Comparison of ENCODE assay signal across 8 cellular contexts in genomic region chr20:43448748-43449535, GRCh38. TPM values are rescaled to one million over a fixed set of nuclear protein-coding genes. Genes with fewer than 3 reads are reported as not detected.
DNase-seq lines count a peak whose midpoint lies in the region; ATAC-seq and TF ChIP-seq lines count a peak whose summit lies in the region.

No MANE protein-coding gene starts in this region.

- H3K27ac Mint-ChIP-seq in effector memory CD8-positive, alpha-beta T cell, result no peak overlapping the region
- H3K27ac Mint-ChIP-seq in mesothelial cell of epicardium, result no peak overlapping the region

- peak; percentile 63 for TF ChIP-seq CTCF in mesothelial cell of epicardium (IDR thresholded peaks at IDR 0.05; ENCODE audit: unreplicated experiment)
- peak; percentile 40 to 67 (median 55) for TF ChIP-seq CTCF in tibial nerve (IDR thresholded peaks at IDR 0.05)

- no peaks in the 10 kb centered on the region for H3K4me1 ChIP-seq in tibial nerve

- TF ChIP-seq EP300 in tibial nerve (IDR thresholded peaks at IDR 0.05), result no peak

- H3K9me3 ChIP-seq in tibial nerve, result no peaks in the 10 kb centered on the region

- H3K27me3 ChIP-seq in tibial nerve, result peaks cover 0 to 7% of the 10 kb centered on the region in 2 donors

- H3K36me3 Mint-ChIP-seq in effector memory CD8-positive, alpha-beta T cell (ENCODE audit: insufficient read depth), result no peaks in the 10 kb centered on the region
- no peaks in the 10 kb centered on the region for H3K36me3 Mint-ChIP-seq in mesothelial cell of epicardium

- H3K9me3 Mint-ChIP-seq in effector memory CD8-positive, alpha-beta T cell, result no peaks in the 10 kb centered on the region
- H3K9me3 Mint-ChIP-seq in mesothelial cell of epicardium, result no peaks in the 10 kb centered on the region

- no peak overlapping the region for H3K27ac ChIP-seq in tibial nerve

- WGBS in tibial nerve, 2 donors, result 23 to 26% methylated on average over 9 of the region's 9 CpGs

- H3K27me3 Mint-ChIP-seq in effector memory CD8-positive, alpha-beta T cell, result peaks cover 15 to 80% of the 10 kb centered on the region in 2 donors
- peaks cover 37% of the 10 kb centered on the region for H3K27me3 Mint-ChIP-seq in mesothelial cell of epicardium (ENCODE audit: low read depth)

- H3K4me1 Mint-ChIP-seq in effector memory CD8-positive, alpha-beta T cell (ENCODE audit: low read depth in 2 of 2), result peaks cover 0 to 6% of the 10 kb centered on the region in 2 donors
- H3K4me1 Mint-ChIP-seq in mesothelial cell of epicardium, result no peaks in the 10 kb centered on the region

- peak; percentile 64 for DNase-seq in AG20443 (ENCODE audit: low spot score)
- peak; percentile 63 for DNase-seq in NCI-H2227 (lab: John Stamatoyannopoulos, UW; ENCODE audit: unreplicated experiment)
- peak; percentile 20 to 26 for DNase-seq in activated CD4-positive, alpha-beta T cell treated with anti-CD3 and anti-CD28 coated beads, Interleukin-2, amount 50 U/mL, for 4 hours
- peak; percentile 15 to 43 (median 30) for DNase-seq in effector memory CD8-positive, alpha-beta T cell
- no peak for DNase-seq in mesothelial cell of epicardium (ENCODE audit: low spot score in 2 of 2, unreplicated experiment in 2 of 2)
- DNase-seq in tibial nerve (ENCODE audit: low spot score in 2 of 2), result peak in 1 of 2 donors; percentile 32

- no peak for TF ChIP-seq POLR2A in tibial nerve (IDR thresholded peaks at IDR 0.05)

- no peak overlapping the region for H3K4me3 Mint-ChIP-seq in effector memory CD8-positive, alpha-beta T cell
- H3K4me3 Mint-ChIP-seq in mesothelial cell of epicardium, result no peak overlapping the region

- ATAC-seq in GM19351 (IDR thresholded peaks at IDR 0.05; ENCODE audit: unreplicated experiment) (peak; percentile 79), HG02678 (IDR thresholded peaks at IDR 0.05; ENCODE audit: unreplicated experiment) (no peak)
- ATAC-seq in effector memory CD8-positive, alpha-beta T cell (replicated peaks), result peak; percentile 73

- H3K36me3 ChIP-seq in tibial nerve, result no peaks in the 10 kb centered on the region

- H3K4me3 ChIP-seq in tibial nerve, result no peak overlapping the region

RNA-seq across cellular contexts. Expression of gene SRSF6, which starts 8.8 kb away (rescaled TPM):
- total RNA-seq in mesothelial cell of epicardium, result 298 to 316 TPM (median 309 TPM) in 3 replicates
- total RNA-seq in tibial nerve, result 100 to 1,000 TPM in 2 of 4 donors, 10 to 100 TPM in 2; 82.8 to 117 (median 103) TPM

RNA-seq across cellular contexts. Expression of gene L3MBTL1, which starts 58.6 kb away (rescaled TPM):
- total RNA-seq in mesothelial cell of epicardium, result 44.3 to 46.7 TPM (median 45.8 TPM) in 3 replicates
- total RNA-seq in tibial nerve, result 10 to 100 TPM; 17.7 to 29.3 (median 22.7) TPM

Comparison
In these comparisons a context has a peak if more than half of its experiments do, and no peak if none do; other contexts are left out.
1. DNase-seq: peak in AG20443 (single experiment), NCI-H2227 (single experiment), activated CD4-positive, alpha-beta T cell treated with anti-CD3 and anti-CD28 coated beads, Interleukin-2, amount 50 U/mL, for 4 hours (2 of 2) and effector memory CD8-positive, alpha-beta T cell (3 of 3); none in mesothelial cell of epicardium (0 of 2).